11 cellular contexts compared by ENCODE assay signal in the genomic region with DNA sequence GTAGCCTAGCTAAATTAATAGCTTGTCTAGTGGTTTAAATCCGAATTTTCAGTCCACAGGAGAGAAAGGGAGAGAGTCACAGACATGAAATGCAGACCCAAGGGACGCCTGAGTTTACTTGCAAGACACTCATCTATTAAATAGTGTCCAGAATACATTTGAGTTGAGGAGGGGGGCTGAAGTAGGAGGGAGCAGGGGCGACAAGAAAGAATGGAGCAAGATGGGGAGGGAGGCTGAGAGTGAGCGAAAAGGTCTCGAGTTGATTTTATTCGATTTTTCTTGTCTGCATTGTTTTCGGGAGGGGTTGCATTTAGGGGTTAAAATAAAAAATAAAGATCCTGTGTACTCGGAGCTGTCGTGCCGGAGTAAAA. TPM values are rescaled to one million over a fixed set of nuclear protein-coding genes. Genes with fewer than 3 reads are reported as not detected.
DNase-seq lines count a peak whose midpoint lies in the region; ATAC-seq and TF ChIP-seq lines count a peak whose summit lies in the region.
"Had no signal": no experiment of that assay in that cellular context is flagged by ENCODE, and none has a peak within 500 bp of the region (broad histone marks: within the 10 kb centered on the region; RNA-seq: fewer than 3 reads in every experiment).

No MANE protein-coding gene starts in this region.

- no peak for DNase-seq in activated T-cell treated with anti-CD3 and anti-CD28 coated beads, Interleukin-2, amount 50 U/mL, for 72 hours
- no peak for DNase-seq in activated T-cell treated with anti-CD3 and anti-CD28 coated beads, Interleukin-2, amount 50 U/mL, for 1 hour
- DNase-seq in activated naive CD8-positive, alpha-beta T cell treated with anti-CD3 and anti-CD28 coated beads, Interleukin-2, amount 50 U/mL, for 24 hours: no peak
- no peak for DNase-seq in left lung
- DNase-seq in middle frontal gyrus (ENCODE audit: extremely low spot score, low spot score): no peak
- no peak for DNase-seq in MG63

- H3K4me3 ChIP-seq in left lung (peak overlapping the region in 1 of 2 donors; percentile 36), stomach smooth muscle (ENCODE audit: low read length in 2 of 2) (peak overlapping the region in 1 of 2 donors; percentile 78), MG63 (no peak overlapping the region)

- H3K27me3 Mint-ChIP-seq in activated T-cell treated with anti-CD3 and anti-CD28 coated beads, Interleukin-2, amount 50 U/mL, for 72 hours (ENCODE audit: low read depth): peaks cover 89% of the 10 kb centered on the region
- peaks cover 86% of the 10 kb centered on the region for H3K27me3 Mint-ChIP-seq in activated naive CD8-positive, alpha-beta T cell treated with anti-CD3 and anti-CD28 coated beads, Interleukin-2, amount 50 U/mL, for 24 hours

- H3K9me3 ChIP-seq in left lung: no peaks in the 10 kb centered on the region
- H3K9me3 ChIP-seq in stomach smooth muscle (ENCODE audit: control insufficient read depth in 2 of 2, low read length in 2 of 2): no peaks in the 10 kb centered on the region
- no peaks in the 10 kb centered on the region; the same call in 1 of the 2 replicates for H3K9me3 ChIP-seq in MG63
- H3K9me3 ChIP-seq: colonic mucosa had no signal

- H3K4me1 Mint-ChIP-seq in activated T-cell treated with anti-CD3 and anti-CD28 coated beads, Interleukin-2, amount 50 U/mL, for 72 hours (ENCODE audit: low read depth): peaks cover 32% of the 10 kb centered on the region
- H3K4me1 Mint-ChIP-seq in activated naive CD8-positive, alpha-beta T cell treated with anti-CD3 and anti-CD28 coated beads, Interleukin-2, amount 50 U/mL, for 24 hours: peaks cover 25% of the 10 kb centered on the region

- no peaks in the 10 kb centered on the region for H3K9me3 Mint-ChIP-seq in activated T-cell treated with anti-CD3 and anti-CD28 coated beads, Interleukin-2, amount 50 U/mL, for 72 hours
- H3K9me3 Mint-ChIP-seq in activated naive CD8-positive, alpha-beta T cell treated with anti-CD3 and anti-CD28 coated beads, Interleukin-2, amount 50 U/mL, for 24 hours: peaks cover 4% of the 10 kb centered on the region

- intact Hi-C loops in left lung (cut with DNase I): loop anchor here (5.0 to 10.0 kb wide), 2 partner anchors 520 to 523 kb away; no protein-coding TSS in a partner anchor

- peak overlapping the region in 1 of 2 donors; percentile 42 for H3K9ac ChIP-seq in stomach smooth muscle (ENCODE audit: low read length in 2 of 2)

- H3K4me3 Mint-ChIP-seq in activated T-cell treated with anti-CD3 and anti-CD28 coated beads, Interleukin-2, amount 50 U/mL, for 72 hours: peak overlapping the region; percentile 70 to 74
- H3K4me3 Mint-ChIP-seq in activated naive CD8-positive, alpha-beta T cell treated with anti-CD3 and anti-CD28 coated beads, Interleukin-2, amount 50 U/mL, for 24 hours: no peak overlapping the region

- no peak for TF ChIP-seq CTCF in left lung (IDR thresholded peaks at IDR 0.05)

- H3K36me3 ChIP-seq in left lung (no peaks in the 10 kb centered on the region), stomach smooth muscle (ENCODE audit: control insufficient read depth in 2 of 2, insufficient read depth in 2 of 2, low read length in 2 of 2) (no peaks in the 10 kb centered on the region), MG63 (no peaks in the 10 kb centered on the region)
- H3K36me3 ChIP-seq: colonic mucosa, Peyer's patch had no signal

- H3K27ac Mint-ChIP-seq in activated T-cell treated with anti-CD3 and anti-CD28 coated beads, Interleukin-2, amount 50 U/mL, for 72 hours: no peak overlapping the region
- peak overlapping the region; percentile 59 for H3K27ac Mint-ChIP-seq in activated naive CD8-positive, alpha-beta T cell treated with anti-CD3 and anti-CD28 coated beads, Interleukin-2, amount 50 U/mL, for 24 hours
- H3K27ac Mint-ChIP-seq: memory B cell had no signal

- H3K27ac ChIP-seq in left lung (peak overlapping the region; percentile 56 to 77), stomach smooth muscle (ENCODE audit: low read length) (peak overlapping the region; percentile 82)
- H3K27ac ChIP-seq: Peyer's patch had no signal

- peaks cover 50 to 97% of the 10 kb centered on the region in 2 donors for H3K27me3 ChIP-seq in left lung
- peaks cover 8 to 81% of the 10 kb centered on the region in 2 donors for H3K27me3 ChIP-seq in stomach smooth muscle (ENCODE audit: control insufficient read depth in 1 of 2, insufficient read depth in 2 of 2, low read length in 2 of 2)
- H3K27me3 ChIP-seq in MG63: peaks cover 66% of the 10 kb centered on the region

- H3K36me3 Mint-ChIP-seq in activated T-cell treated with anti-CD3 and anti-CD28 coated beads, Interleukin-2, amount 50 U/mL, for 72 hours (ENCODE audit: insufficient read depth in 2 of 2): no peaks in the 10 kb centered on the region
- H3K36me3 Mint-ChIP-seq in activated naive CD8-positive, alpha-beta T cell treated with anti-CD3 and anti-CD28 coated beads, Interleukin-2, amount 50 U/mL, for 24 hours (ENCODE audit: low read depth): peaks cover 6% of the 10 kb centered on the region

- H3K4me1 ChIP-seq in left lung (peaks cover 0 to 32% of the 10 kb centered on the region in 2 donors), stomach smooth muscle (ENCODE audit: control insufficient read depth, insufficient read depth, low read length) (peaks cover 24% of the 10 kb centered on the region)

- ATAC-seq in activated T-cell treated with anti-CD3 and anti-CD28 coated beads, Interleukin-2, amount 50 U/mL, for 72 hours (replicated peaks in 1 of 2): no peak
- no peak for ATAC-seq in activated naive CD8-positive, alpha-beta T cell treated with anti-CD3 and anti-CD28 coated beads, Interleukin-2, amount 50 U/mL, for 24 hours
- ATAC-seq in left lung: no peak
- ATAC-seq in GM18519 (IDR thresholded peaks at IDR 0.05; ENCODE audit: low FRiP score, unreplicated experiment): no peak

RNA-seq across cellular contexts. Expression of a gene that starts 4.2 kb away (rescaled TPM):
- not detected for total RNA-seq in activated T-cell treated with anti-CD3 and anti-CD28 coated beads, Interleukin-2, amount 50 U/mL, for 72 hours
- 10 to 100 TPM; 65.1 to 95.7 TPM for total RNA-seq in left lung
- total RNA-seq in MG63 (2014; rRNA removed; shearing (Covaris generic); ENCODE audit: low replicate concordance): 1.2 and 1.4 TPM in 2 replicates

Comparison
In these comparisons a context has a peak if more than half of its experiments do, and no peak if none do; other contexts are left out.
1. RNA of a gene that starts 4.2 kb away (total RNA-seq): 65.1 to 95.7 TPM in left lung; 1.2 to 1.4 TPM in MG63 and not detected in activated T-cell treated with anti-CD3 and anti-CD28 coated beads, Interleukin-2, amount 50 U/mL, for 72 hours; every median in the first group is over 10 times any median in the second.